In genomic region chr10:115004236-115004862, GRCh38 we compare ENCODE assay signal across 30 cellular contexts.
"Had no signal": no experiment of that assay in that cellular context is flagged by ENCODE, and none has a peak within 500 bp of the region (broad histone marks: within the 10 kb centered on the region; RNA-seq: fewer than 3 reads in every experiment).

No MANE protein-coding gene starts in this region.

- H3K4me1 Mint-ChIP-seq: central memory CD8-positive, alpha-beta T cell had no signal

- H3K9me3 Mint-ChIP-seq: activated T-helper 17 cell treated with anti-CD3 and anti-CD28 coated beads, Interleukin-2, amount 50 U/mL, for 72 hours; central memory CD8-positive, alpha-beta T cell; dendritic cell treated with granulocyte-macrophage colony-stimulating factor and Interleukin-4, amounts not matched to agents 40 ng/mL and 50 ng/mL, for 4 days; endodermal cell; T-helper 2 cell treated with Interferon-gamma antibody and Interleukin-4, amounts not matched to agents 5 μg/mL and 100 μg/mL, for 36 hours had no signal

- H3K27ac ChIP-seq: brain microvascular endothelial cell, coronary artery, WERI-Rb-1 had no signal

- ATAC-seq: activated CD4-positive, CD25-positive, alpha-beta regulatory T cell treated with anti-CD3 and anti-CD28 coated beads, Interleukin-2, amount 50 U/mL, for 24 hours; activated CD8-positive, alpha-beta T cell treated with anti-CD3 and anti-CD28 coated beads for 36 hours; activated T-cell treated with anti-CD3 and anti-CD28 coated beads, Interleukin-2, amount 50 U/mL, for 4 hours; activated T-helper 17 cell treated with anti-CD3 and anti-CD28 coated beads, Interleukin-2, amount 50 U/mL, for 72 hours; esophagus mucosa; T-helper 17 cell had no signal

- H3K27ac Mint-ChIP-seq: activated B cell treated with CpG ODN at 0.5 μM for 24 hours; activated CD8-positive, alpha-beta T cell treated with anti-CD3 and anti-CD28 coated beads for 36 hours; activated naive CD8-positive, alpha-beta T cell; activated T-helper 17 cell treated with anti-CD3 and anti-CD28 coated beads, Interleukin-2, amount 50 U/mL, for 72 hours; dendritic cell treated with granulocyte-macrophage colony-stimulating factor and Interleukin-4, amounts not matched to agents 40 ng/mL and 50 ng/mL, for 4 days; endodermal cell; T-helper 17 cell; T-helper 2 cell treated with Interferon-gamma antibody and Interleukin-4, amounts not matched to agents 5 μg/mL and 100 μg/mL, for 36 hours had no signal

- H3K36me3 ChIP-seq: brain microvascular endothelial cell, WERI-Rb-1 had no signal

- DNase-seq: activated B cell treated with CpG ODN at 0.5 μM for 24 hours; activated CD4-positive, alpha-beta T cell treated with anti-CD3 and anti-CD28 coated beads for 48 hours; activated CD4-positive, alpha-beta T cell treated with anti-CD3 and anti-CD28 coated beads, Interleukin-2, amount 50 U/mL, for 1 hour; activated CD4-positive, alpha-beta T cell treated with anti-CD3 and anti-CD28 coated beads, Interleukin-2, amount 50 U/mL, for 48 hours; activated CD8-positive, alpha-beta memory T cell treated with anti-CD3 and anti-CD28 coated beads for 24 hours; activated CD8-positive, alpha-beta T cell treated with anti-CD3 and anti-CD28 coated beads for 36 hours; activated effector memory CD4-positive, alpha-beta T cell treated with Interleukin-2 at 50 U/mL for 16 hours; activated gamma-delta T cell treated with Interleukin-2 at 50 U/mL for 16 hours; activated naive CD4-positive, alpha-beta T cell treated with anti-CD3 and anti-CD28 coated beads, Interleukin-2, amount 50 U/mL, for 16 hours; activated naive CD4-positive, alpha-beta T cell treated with Interleukin-2 at 50 U/mL for 16 hours; activated T-cell treated with anti-CD3 and anti-CD28 coated beads, Interleukin-2, amount 50 U/mL, for 4 hours; amniotic stem cell; anterior cingulate cortex; brain microvascular endothelial cell; dorsolateral prefrontal cortex; effector memory CD4-positive, alpha-beta T cell; endodermal cell; foreskin fibroblast; head of caudate nucleus; T-helper 17 cell; T1000; WERI-Rb-1 had no signal

- H3K4me3 ChIP-seq: coronary artery, dorsolateral prefrontal cortex had no signal

- H3K4me3 Mint-ChIP-seq: activated B cell treated with CpG ODN at 0.5 μM for 24 hours; activated CD8-positive, alpha-beta T cell treated with anti-CD3 and anti-CD28 coated beads for 36 hours; activated naive CD8-positive, alpha-beta T cell; activated T-cell treated with anti-CD3 and anti-CD28 coated beads, Interleukin-2, amount 50 U/mL, for 4 hours; activated T-helper 17 cell treated with anti-CD3 and anti-CD28 coated beads, Interleukin-2, amount 50 U/mL, for 72 hours; central memory CD8-positive, alpha-beta T cell; dendritic cell treated with granulocyte-macrophage colony-stimulating factor and Interleukin-4, amounts not matched to agents 40 ng/mL and 50 ng/mL, for 4 days; endodermal cell; T-helper 17 cell; T-helper 2 cell treated with Interferon-gamma antibody and Interleukin-4, amounts not matched to agents 5 μg/mL and 100 μg/mL, for 36 hours had no signal

- H3K27me3 Mint-ChIP-seq: activated B cell treated with CpG ODN at 0.5 μM for 24 hours; dendritic cell treated with granulocyte-macrophage colony-stimulating factor and Interleukin-4, amounts not matched to agents 40 ng/mL and 50 ng/mL, for 4 days had no signal

- H3K36me3 Mint-ChIP-seq: activated naive CD8-positive, alpha-beta T cell had no signal
